1 cellular context compared by ENCODE assay signal in the genomic region with DNA sequence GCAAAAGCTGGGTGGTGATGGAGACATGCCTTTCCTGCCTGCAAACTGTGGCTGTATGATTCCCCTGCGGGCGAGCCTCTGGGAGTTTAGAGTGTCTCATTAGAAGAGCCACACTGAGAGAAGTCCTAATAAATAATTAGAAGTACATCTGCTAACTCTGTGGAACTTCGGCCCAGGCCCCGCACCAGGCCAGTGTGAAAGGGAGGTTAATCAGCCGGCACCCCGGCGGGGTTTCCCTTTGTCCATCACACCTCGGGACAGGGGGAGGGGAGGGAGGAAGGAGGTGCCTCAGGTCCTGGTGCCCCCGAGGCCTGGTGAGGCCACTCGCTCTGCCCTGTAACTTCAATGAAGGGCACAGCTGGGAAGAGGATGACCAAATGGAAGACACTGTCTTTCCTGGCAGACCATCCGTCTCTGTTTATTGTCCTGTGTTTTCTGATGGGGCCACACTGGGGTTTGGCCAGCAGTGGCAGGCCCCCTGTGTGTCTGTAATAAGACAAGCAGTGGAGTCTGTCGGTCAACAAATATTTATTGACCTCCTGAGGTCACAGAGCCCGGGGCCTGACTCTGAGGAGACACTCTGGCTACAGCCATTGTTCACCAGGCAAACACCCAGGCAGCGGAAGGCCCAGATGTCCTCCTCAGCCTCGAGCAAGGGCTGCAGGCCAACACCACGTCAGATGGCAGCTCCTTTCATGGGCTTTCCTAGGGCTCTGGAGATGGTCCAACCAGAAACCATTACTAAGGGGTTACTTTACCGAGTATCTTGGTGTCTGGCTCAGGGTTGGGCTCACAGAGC.
TF ChIP-seq lines count a peak whose summit lies in the region.

No MANE protein-coding gene starts in this region.

TF ChIP-seq in HepG2, 621 proteins besides CTCF, POLR2A, EP300 and RAD21 (continued from another document):
- TF ChIP-seq, protein P1, sequence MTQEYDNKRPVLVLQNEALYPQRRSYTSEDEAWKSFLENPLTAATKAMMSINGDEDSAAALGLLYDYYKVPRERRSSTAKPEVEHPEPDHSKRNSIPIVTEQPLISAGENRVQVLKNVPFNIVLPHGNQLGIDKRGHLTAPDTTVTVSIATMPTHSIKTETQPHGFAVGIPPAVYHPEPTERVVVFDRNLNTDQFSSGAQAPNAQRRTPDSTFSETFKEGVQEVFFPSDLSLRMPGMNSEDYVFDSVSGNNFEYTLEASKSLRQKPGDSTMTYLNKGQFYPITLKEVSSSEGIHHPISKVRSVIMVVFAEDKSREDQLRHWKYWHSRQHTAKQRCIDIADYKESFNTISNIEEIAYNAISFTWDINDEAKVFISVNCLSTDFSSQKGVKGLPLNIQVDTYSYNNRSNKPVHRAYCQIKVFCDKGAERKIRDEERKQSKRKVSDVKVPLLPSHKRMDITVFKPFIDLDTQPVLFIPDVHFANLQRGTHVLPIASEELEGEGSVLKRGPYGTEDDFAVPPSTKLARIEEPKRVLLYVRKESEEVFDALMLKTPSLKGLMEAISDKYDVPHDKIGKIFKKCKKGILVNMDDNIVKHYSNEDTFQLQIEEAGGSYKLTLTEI (CRISPR knock-in tag; conservative IDR thresholded peaks at IDR 0.05) = no peak
- TF ChIP-seq RARG (CRISPR knock-in tag; IDR thresholded peaks at IDR 0.05; ENCODE audit: low read depth) (no peak), MTA1 (CRISPR knock-in tag; IDR thresholded peaks at IDR 0.05; ENCODE audit: borderline replicate concordance) (peak; percentile 76), ZNF720 (CRISPR knock-in tag; IDR thresholded peaks at IDR 0.05) (no peak), TBX3 (IDR thresholded peaks at IDR 0.05; ENCODE audit: borderline replicate concordance) (no peak), ZNF460 (CRISPR knock-in tag; IDR thresholded peaks at IDR 0.05; ENCODE audit: borderline replicate concordance) (no peak), SNAI1 (CRISPR knock-in tag; IDR thresholded peaks at IDR 0.05; ENCODE audit: borderline replicate concordance) (no peak), ZNF678 (CRISPR knock-in tag; IDR thresholded peaks at IDR 0.05) (no peak), ZNF160 (CRISPR knock-in tag; IDR thresholded peaks at IDR 0.05) (no peak), ZNF660 (CRISPR knock-in tag; IDR thresholded peaks at IDR 0.05; ENCODE audit: borderline replicate concordance, low read depth) (no peak), HOXA5 (CRISPR knock-in tag; IDR thresholded peaks at IDR 0.05) (no peak), ADNP (CRISPR knock-in tag; IDR thresholded peaks at IDR 0.05) (no peak), ZNF343 (CRISPR knock-in tag; IDR thresholded peaks at IDR 0.05) (no peak), MAZ (IDR thresholded peaks at IDR 0.05; ENCODE audit: borderline replicate concordance, low read depth, low read length) (peak; percentile 31; the same call in 1 of the 2 replicates), MAZ (CRISPR knock-in tag; IDR thresholded peaks at IDR 0.05; ENCODE audit: low read depth) (no peak; the same call in 1 of the 2 replicates), TCF12 (IDR thresholded peaks at IDR 0.05) (no peak), TCF12 (CRISPR knock-in tag; IDR thresholded peaks at IDR 0.05) (no peak), ZNF232 (CRISPR knock-in tag; IDR thresholded peaks at IDR 0.05; ENCODE audit: borderline replicate concordance) (no peak), ZNF549 (CRISPR knock-in tag; IDR thresholded peaks at IDR 0.05) (no peak), HNRNPLL (IDR thresholded peaks at IDR 0.05; ENCODE audit: low read depth, low read length, poor library complexity, severe bottlenecking) (no peak), ZNF790 (CRISPR knock-in tag; IDR thresholded peaks at IDR 0.05; ENCODE audit: borderline replicate concordance) (no peak; the same call in 1 of the 2 replicates)
- TF ChIP-seq, protein P2, sequence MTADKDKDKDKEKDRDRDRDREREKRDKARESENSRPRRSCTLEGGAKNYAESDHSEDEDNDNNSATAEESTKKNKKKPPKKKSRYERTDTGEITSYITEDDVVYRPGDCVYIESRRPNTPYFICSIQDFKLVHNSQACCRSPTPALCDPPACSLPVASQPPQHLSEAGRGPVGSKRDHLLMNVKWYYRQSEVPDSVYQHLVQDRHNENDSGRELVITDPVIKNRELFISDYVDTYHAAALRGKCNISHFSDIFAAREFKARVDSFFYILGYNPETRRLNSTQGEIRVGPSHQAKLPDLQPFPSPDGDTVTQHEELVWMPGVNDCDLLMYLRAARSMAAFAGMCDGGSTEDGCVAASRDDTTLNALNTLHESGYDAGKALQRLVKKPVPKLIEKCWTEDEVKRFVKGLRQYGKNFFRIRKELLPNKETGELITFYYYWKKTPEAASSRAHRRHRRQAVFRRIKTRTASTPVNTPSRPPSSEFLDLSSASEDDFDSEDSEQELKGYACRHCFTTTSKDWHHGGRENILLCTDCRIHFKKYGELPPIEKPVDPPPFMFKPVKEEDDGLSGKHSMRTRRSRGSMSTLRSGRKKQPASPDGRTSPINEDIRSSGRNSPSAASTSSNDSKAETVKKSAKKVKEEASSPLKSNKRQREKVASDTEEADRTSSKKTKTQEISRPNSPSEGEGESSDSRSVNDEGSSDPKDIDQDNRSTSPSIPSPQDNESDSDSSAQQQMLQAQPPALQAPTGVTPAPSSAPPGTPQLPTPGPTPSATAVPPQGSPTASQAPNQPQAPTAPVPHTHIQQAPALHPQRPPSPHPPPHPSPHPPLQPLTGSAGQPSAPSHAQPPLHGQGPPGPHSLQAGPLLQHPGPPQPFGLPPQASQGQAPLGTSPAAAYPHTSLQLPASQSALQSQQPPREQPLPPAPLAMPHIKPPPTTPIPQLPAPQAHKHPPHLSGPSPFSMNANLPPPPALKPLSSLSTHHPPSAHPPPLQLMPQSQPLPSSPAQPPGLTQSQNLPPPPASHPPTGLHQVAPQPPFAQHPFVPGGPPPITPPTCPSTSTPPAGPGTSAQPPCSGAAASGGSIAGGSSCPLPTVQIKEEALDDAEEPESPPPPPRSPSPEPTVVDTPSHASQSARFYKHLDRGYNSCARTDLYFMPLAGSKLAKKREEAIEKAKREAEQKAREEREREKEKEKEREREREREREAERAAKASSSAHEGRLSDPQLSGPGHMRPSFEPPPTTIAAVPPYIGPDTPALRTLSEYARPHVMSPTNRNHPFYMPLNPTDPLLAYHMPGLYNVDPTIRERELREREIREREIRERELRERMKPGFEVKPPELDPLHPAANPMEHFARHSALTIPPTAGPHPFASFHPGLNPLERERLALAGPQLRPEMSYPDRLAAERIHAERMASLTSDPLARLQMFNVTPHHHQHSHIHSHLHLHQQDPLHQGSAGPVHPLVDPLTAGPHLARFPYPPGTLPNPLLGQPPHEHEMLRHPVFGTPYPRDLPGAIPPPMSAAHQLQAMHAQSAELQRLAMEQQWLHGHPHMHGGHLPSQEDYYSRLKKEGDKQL (CRISPR knock-in tag; IDR thresholded peaks at IDR 0.05; ENCODE audit: low read depth) = peak; percentile 65; the same call in 1 of the 2 replicates
- TF ChIP-seq, protein P3, sequence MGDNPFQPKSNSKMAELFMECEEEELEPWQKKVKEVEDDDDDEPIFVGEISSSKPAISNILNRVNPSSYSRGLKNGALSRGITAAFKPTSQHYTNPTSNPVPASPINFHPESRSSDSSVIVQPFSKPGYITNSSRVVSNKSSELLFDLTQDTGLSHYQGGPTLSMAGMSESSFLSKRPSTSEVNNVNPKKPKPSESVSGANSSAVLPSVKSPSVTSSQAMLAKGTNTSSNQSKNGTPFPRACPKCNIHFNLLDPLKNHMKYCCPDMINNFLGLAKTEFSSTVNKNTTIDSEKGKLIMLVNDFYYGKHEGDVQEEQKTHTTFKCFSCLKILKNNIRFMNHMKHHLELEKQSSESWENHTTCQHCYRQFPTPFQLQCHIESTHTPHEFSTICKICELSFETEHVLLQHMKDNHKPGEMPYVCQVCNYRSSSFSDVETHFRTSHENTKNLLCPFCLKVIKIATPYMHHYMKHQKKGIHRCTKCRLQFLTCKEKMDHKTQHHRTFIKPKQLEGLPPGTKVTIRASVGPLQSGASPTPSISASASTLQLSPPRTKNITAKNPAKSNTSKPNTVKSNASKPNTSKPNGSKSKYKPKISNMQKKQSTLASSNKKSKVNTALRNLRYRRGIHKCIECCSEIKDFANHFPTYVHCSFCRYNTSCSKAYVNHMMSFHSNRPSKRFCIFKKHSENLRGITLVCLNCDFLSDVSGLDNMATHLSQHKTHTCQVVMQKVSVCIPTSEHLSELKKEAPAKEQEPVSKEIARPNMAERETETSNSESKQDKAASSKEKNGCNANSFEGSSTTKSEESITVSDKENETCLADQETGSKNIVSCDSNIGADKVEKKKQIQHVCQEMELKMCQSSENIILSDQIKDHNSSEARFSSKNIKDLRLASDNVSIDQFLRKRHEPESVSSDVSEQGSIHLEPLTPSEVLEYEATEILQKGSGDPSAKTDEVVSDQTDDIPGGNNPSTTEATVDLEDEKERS (CRISPR knock-in tag; IDR thresholded peaks at IDR 0.05) = no peak; the same call in 1 of the 2 replicates
- TF ChIP-seq, protein P4, sequence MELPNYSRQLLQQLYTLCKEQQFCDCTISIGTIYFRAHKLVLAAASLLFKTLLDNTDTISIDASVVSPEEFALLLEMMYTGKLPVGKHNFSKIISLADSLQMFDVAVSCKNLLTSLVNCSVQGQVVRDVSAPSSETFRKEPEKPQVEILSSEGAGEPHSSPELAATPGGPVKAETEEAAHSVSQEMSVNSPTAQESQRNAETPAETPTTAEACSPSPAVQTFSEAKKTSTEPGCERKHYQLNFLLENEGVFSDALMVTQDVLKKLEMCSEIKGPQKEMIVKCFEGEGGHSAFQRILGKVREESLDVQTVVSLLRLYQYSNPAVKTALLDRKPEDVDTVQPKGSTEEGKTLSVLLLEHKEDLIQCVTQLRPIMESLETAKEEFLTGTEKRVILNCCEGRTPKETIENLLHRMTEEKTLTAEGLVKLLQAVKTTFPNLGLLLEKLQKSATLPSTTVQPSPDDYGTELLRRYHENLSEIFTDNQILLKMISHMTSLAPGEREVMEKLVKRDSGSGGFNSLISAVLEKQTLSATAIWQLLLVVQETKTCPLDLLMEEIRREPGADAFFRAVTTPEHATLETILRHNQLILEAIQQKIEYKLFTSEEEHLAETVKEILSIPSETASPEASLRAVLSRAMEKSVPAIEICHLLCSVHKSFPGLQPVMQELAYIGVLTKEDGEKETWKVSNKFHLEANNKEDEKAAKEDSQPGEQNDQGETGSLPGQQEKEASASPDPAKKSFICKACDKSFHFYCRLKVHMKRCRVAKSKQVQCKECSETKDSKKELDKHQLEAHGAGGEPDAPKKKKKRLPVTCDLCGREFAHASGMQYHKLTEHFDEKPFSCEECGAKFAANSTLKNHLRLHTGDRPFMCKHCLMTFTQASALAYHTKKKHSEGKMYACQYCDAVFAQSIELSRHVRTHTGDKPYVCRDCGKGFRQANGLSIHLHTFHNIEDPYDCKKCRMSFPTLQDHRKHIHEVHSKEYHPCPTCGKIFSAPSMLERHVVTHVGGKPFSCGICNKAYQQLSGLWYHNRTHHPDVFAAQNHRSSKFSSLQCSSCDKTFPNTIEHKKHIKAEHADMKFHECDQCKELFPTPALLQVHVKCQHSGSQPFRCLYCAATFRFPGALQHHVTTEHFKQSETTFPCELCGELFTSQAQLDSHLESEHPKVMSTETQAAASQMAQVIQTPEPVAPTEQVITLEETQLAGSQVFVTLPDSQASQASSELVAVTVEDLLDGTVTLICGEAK (IDR thresholded peaks at IDR 0.05) = no peak
- TF ChIP-seq, protein P4 (CRISPR knock-in tag; IDR thresholded peaks at IDR 0.05) = peak; percentile 45; the same call in 1 of the 2 replicates
- TF ChIP-seq, protein P5, sequence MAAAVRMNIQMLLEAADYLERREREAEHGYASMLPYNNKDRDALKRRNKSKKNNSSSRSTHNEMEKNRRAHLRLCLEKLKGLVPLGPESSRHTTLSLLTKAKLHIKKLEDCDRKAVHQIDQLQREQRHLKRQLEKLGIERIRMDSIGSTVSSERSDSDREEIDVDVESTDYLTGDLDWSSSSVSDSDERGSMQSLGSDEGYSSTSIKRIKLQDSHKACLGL (CRISPR knock-in tag; IDR thresholded peaks at IDR 0.05) = no peak
- TF ChIP-seq, protein P6, sequence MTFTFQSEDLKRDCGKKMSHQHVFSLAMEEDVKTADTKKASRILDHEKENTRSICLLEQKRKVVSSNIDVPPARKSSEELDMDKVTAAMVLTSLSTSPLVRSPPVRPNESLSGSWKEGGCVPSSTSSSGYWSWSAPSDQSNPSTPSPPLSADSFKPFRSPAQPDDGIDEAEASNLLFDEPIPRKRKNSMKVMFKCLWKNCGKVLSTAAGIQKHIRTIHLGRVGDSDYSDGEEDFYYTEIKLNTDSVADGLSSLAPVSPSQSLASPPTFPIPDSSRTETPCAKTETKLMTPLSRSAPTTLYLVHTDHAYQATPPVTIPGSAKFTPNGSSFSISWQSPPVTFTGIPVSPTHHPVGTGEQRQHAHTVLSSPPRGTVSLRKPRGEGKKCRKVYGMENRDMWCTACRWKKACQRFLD (CRISPR knock-in tag; IDR thresholded peaks at IDR 0.05; ENCODE audit: borderline replicate concordance) = no peak
